ENCODE assay signal across 8 cellular contexts in the genomic region with DNA sequence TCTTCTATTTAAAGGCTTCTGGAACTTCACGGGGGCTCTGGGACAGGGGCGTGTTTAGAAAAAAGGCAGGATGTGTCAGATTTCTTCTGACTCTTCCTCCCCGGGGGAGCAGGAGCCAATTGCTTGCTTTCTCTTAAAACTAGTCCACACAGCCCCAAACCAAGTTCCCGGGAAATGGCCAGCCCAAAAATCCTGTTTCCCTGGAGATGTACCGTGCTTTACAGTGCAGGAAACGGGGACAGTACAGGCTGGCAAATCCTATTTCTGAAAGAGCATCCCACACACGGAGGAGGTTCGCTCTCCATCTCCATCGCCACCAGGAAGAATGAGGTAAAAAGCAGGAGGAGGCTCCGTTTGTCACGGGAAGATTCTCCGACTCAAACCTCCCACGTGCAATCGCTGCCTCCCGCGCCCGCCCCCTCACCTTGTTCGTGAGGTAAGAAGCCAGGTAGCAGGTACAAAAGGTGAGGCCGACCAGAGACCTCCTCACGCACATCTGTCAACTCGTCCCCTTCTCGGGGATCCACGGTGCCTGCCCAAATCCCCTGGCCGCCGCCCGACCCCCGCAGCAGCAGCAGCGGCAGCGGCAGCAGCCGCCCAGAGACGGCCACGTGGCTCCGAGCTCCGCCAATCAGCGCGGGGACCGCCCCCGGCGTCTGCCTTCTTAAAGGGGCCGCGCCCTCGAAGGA. TPM values are rescaled to one million over a fixed set of nuclear protein-coding genes. Genes with fewer than 3 reads are reported as not detected.
DNase-seq lines count a peak whose midpoint lies in the region; ATAC-seq, FAIRE-seq and TF ChIP-seq lines count a peak whose summit lies in the region.

No MANE protein-coding gene starts in this region.

- peak; percentile 96 for ATAC-seq in GM23338
- peak; percentile 99 to 100 for ATAC-seq in activated naive CD4-positive, alpha-beta T cell treated with anti-CD3 and anti-CD28 coated beads, Interleukin-2, amount 50 U/mL, for 72 hours

- H3K4me3 Mint-ChIP-seq in GM23338, result peak overlapping the region; percentile 97

- no peak overlapping the region for H3K27ac ChIP-seq in GM23338 (ENCODE audit: low read depth)
- H3K27ac ChIP-seq in suprapubic skin, result peak overlapping the region; percentile 53

- H3K27me3 ChIP-seq in GM23338 (ENCODE audit: insufficient read depth), result no peaks in the 10 kb centered on the region
- no peaks in the 10 kb centered on the region for H3K27me3 ChIP-seq in suprapubic skin

- H3F3A ChIP-seq in GM23338 (replicated peaks; ENCODE audit: low read depth), result peaks cover 6% of the 10 kb centered on the region; the same call in 1 of the 2 replicates

- no peaks in the 10 kb centered on the region for H3K36me3 ChIP-seq in GM23338 (ENCODE audit: insufficient read depth)
- no peaks in the 10 kb centered on the region for H3K36me3 ChIP-seq in suprapubic skin

- no peaks in the 10 kb centered on the region; the same call in 1 of the 2 replicates for H3K4me1 ChIP-seq in GM23338 (ENCODE audit: insufficient read depth)
- H3K4me1 ChIP-seq in suprapubic skin, result peaks cover 15% of the 10 kb centered on the region

- TF ChIP-seq CTCF in GM23338 (conservative IDR thresholded peaks at IDR 0.05; ENCODE audit: low read depth in 2 of 2), result no peak
- no peak for TF ChIP-seq CTCF in LNCaP clone FGC (IDR thresholded peaks at IDR 0.05; ENCODE audit: control insufficient read depth, extremely low read depth, insufficient read depth)
- no peak for TF ChIP-seq CTCF in suprapubic skin (IDR thresholded peaks at IDR 0.05)

- peak overlapping the region; percentile 80 for H3K4me2 ChIP-seq in GM23338

- H3K4me3 ChIP-seq in GM23338 (peak overlapping the region; percentile 66), LNCaP clone FGC (ENCODE audit: low read depth, low read length) (peak overlapping the region; percentile 67), suprapubic skin (peak overlapping the region; percentile 74)

- peak; percentile 82 for FAIRE-seq in G401.6 (lab: Jason Lieb, UNC)

- peaks cover 2% of the 10 kb centered on the region for H3K27me3 Mint-ChIP-seq in GM23338 (ENCODE audit: insufficient read depth, low read depth, poor library complexity)

- no peaks in the 10 kb centered on the region for H3K9me3 ChIP-seq in suprapubic skin

- DNase-seq in GM23338 (ENCODE audit: low spot score) (peak; percentile 90), LNCaP clone FGC (ENCODE audit: low read depth) (no peak), SK-N-DZ (ENCODE audit: low spot score) (peak; percentile 73), glomerular visceral epithelial cell (ENCODE audit: extremely low spot score) (peak; percentile 74), occipital lobe (lab: John Stamatoyannopoulos, UW) (peak; percentile 78), suprapubic skin (ENCODE audit: low spot score in 2 of 2) (peak; percentile 90)
- peak; percentile 76 to 78 for DNase-seq in activated naive CD4-positive, alpha-beta T cell treated with anti-CD3 and anti-CD28 coated beads, Interleukin-2, amount 50 U/mL, for 72 hours (ENCODE audit: low spot score in 2 of 2)

- WGBS in suprapubic skin, result under 1% methylated on average over 42 of the region's 42 CpGs

- H3K9me3 Mint-ChIP-seq in GM23338, result no peaks in the 10 kb centered on the region
- H3K9me3 Mint-ChIP-seq in activated naive CD4-positive, alpha-beta T cell treated with anti-CD3 and anti-CD28 coated beads, Interleukin-2, amount 50 U/mL, for 72 hours, result no peaks in the 10 kb centered on the region

- H3K36me3 Mint-ChIP-seq in GM23338 (ENCODE audit: low read depth), result no peaks in the 10 kb centered on the region
- H3K36me3 Mint-ChIP-seq in activated naive CD4-positive, alpha-beta T cell treated with anti-CD3 and anti-CD28 coated beads, Interleukin-2, amount 50 U/mL, for 72 hours, result peaks cover 0 to 6% of the 10 kb centered on the region in 2 donors

- no peaks in the 10 kb centered on the region for H3K4me1 Mint-ChIP-seq in GM23338

- peak overlapping the region; percentile 77; the same call in 1 of the 2 replicates for H3K27ac Mint-ChIP-seq in GM23338
- H3K27ac Mint-ChIP-seq in activated naive CD4-positive, alpha-beta T cell treated with anti-CD3 and anti-CD28 coated beads, Interleukin-2, amount 50 U/mL, for 72 hours, result peak overlapping the region; percentile 72 to 90

- no peaks in the 10 kb centered on the region for H3K9me2 ChIP-seq in GM23338 (ENCODE audit: insufficient read depth)

- peak overlapping the region; percentile 91 for H2AFZ ChIP-seq in GM23338

- TF ChIP-seq POLR2A in suprapubic skin (IDR thresholded peaks at IDR 0.05), result no peak

- H3K79me2 ChIP-seq in GM23338 (replicated peaks; ENCODE audit: insufficient read depth), result no peaks in the 10 kb centered on the region; the same call in 1 of the 2 replicates

- TF ChIP-seq EP300 in suprapubic skin (IDR thresholded peaks at IDR 0.05), result no peak

- no peaks in the 10 kb centered on the region for H4K20me1 ChIP-seq in GM23338 (replicated peaks; ENCODE audit: insufficient read depth)

TF ChIP-seq in GM23338, 12 proteins besides CTCF, POLR2A, EP300 and RAD21:
- TF ChIP-seq POLR2AphosphoS5 (IDR thresholded peaks at IDR 0.05; ENCODE audit: low read depth) (peak; percentile 80), NANOG (IDR thresholded peaks at IDR 0.05; ENCODE audit: borderline replicate concordance) (no peak)

RNA-seq across cellular contexts. Expression of gene RIOK3, which starts 15.6 kb away (rescaled TPM):
- total RNA-seq in GM23338 (2014; rRNA removed; shearing (Covaris generic)), result 22.1 and 23.7 TPM in 2 replicates
- polyA plus RNA-seq in GM23338 (2016; fragmentation: Nextera tagmentation; extraction: Ambion mirVana), result 20.8 and 22.7 TPM in 2 replicates
- 24.5 and 28.3 TPM in 2 replicates for polyA plus RNA-seq in SK-N-DZ (2014; cell fraction: cytosol; rRNA removed)
- 35.1 and 39.8 TPM in 2 replicates for polyA plus RNA-seq in SK-N-DZ (2014; cell fraction: nucleus; rRNA removed)
- total RNA-seq in activated naive CD4-positive, alpha-beta T cell treated with anti-CD3 and anti-CD28 coated beads, Interleukin-2, amount 50 U/mL, for 72 hours, result 10 to 100 TPM; 69.8 to 72.8 TPM
- total RNA-seq in occipital lobe (55.7 TPM), suprapubic skin (100 to 1,000 TPM in 2 of 4 donors, 10 to 100 TPM in 2; 85.4 to 219 (median 97.0) TPM)
